In genomic region chr13:75705395-75705794, GRCh38 we compare ENCODE assay signal across 10 cellular contexts.
DNase-seq lines count a peak whose midpoint lies in the region; ATAC-seq and TF ChIP-seq lines count a peak whose summit lies in the region.
"Had no signal": no experiment of that assay in that cellular context is flagged by ENCODE, and none has a peak within 500 bp of the region (broad histone marks: within the 10 kb centered on the region; RNA-seq: fewer than 3 reads in every experiment).

No MANE protein-coding gene starts in this region.

- TF ChIP-seq CTCF in BJ (IDR thresholded peaks at IDR 0.05; ENCODE audit: insufficient read depth, low read depth, low read length) (no peak), cardiac fibroblast (IDR thresholded peaks at IDR 0.05; ENCODE audit: low read depth, low read length) (no peak)

- no peaks in the 10 kb centered on the region for H3K9me3 ChIP-seq in mucosa of rectum (ENCODE audit: control insufficient read depth in 2 of 2, low read length in 2 of 2)

- H3K27ac ChIP-seq in mucosa of rectum (ENCODE audit: low read depth in 2 of 2, low read length in 2 of 2): peak overlapping the region; percentile 66 to 86
- H3K27ac ChIP-seq: WERI-Rb-1 had no signal

- POLR2A ChIA-PET in BJ (lab: Charles Lee): no interaction called here

- H3K36me3 ChIP-seq in BJ (ENCODE audit: control insufficient read depth, insufficient read depth, low read length): peaks cover 1% of the 10 kb centered on the region
- H3K36me3 ChIP-seq in mucosa of rectum (ENCODE audit: control insufficient read depth in 2 of 2, insufficient read depth in 2 of 2, low read length in 2 of 2): no peaks in the 10 kb centered on the region
- H3K36me3 ChIP-seq: WERI-Rb-1 had no signal

- peaks cover 0 to 9% of the 10 kb centered on the region in 2 donors for H3K4me1 ChIP-seq in mucosa of rectum (ENCODE audit: control insufficient read depth in 2 of 2, insufficient read depth in 2 of 2, low read length in 2 of 2)

- DNase-seq in BJ (ENCODE audit: low read depth) (peak; percentile 44), LHCN-M2 (ENCODE audit: low read depth) (peak; percentile 85), cardiac fibroblast (ENCODE audit: low read depth in 2 of 2) (peak; percentile 65 to 88), DMS153 treated with DMSO at 0.1 percent for 48 hours (lab: John Stamatoyannopoulos, UW; ENCODE audit: unreplicated experiment) (no peak), HuH-7 (ENCODE audit: low spot score) (no peak), T1000 (lab: John Stamatoyannopoulos, UW) (no peak)
- DNase-seq: DND-41, WERI-Rb-1 had no signal

- H3K4me3 ChIP-seq in BJ (ENCODE audit: low read depth, low read length) (no peak overlapping the region), cardiac fibroblast (replicated peaks in 1 of 2; ENCODE audit: low read depth in 2 of 2, low read length in 2 of 2) (no peak overlapping the region), mucosa of rectum (ENCODE audit: low read length in 2 of 2) (peak overlapping the region in 1 of 2 donors; percentile 34)

- CTCF ChIA-PET in BJ (lab: Yijun Ruan, JAX): interaction anchor here (4.4 kb wide), 1 partner anchor 10 kb away, joined by 23 read pairs; no protein-coding TSS in a partner anchor

- no peak for ATAC-seq in HG03457 (IDR thresholded peaks at IDR 0.05; ENCODE audit: unreplicated experiment)

- H3K9ac ChIP-seq in mucosa of rectum (ENCODE audit: low read depth in 1 of 2, low read length in 2 of 2): peak overlapping the region in 1 of 2 donors; percentile 43

- no peaks in the 10 kb centered on the region for H3K27me3 ChIP-seq in BJ (ENCODE audit: control insufficient read depth, insufficient read depth, low read length)
- no peaks in the 10 kb centered on the region for H3K27me3 ChIP-seq in mucosa of rectum (ENCODE audit: control insufficient read depth in 2 of 2, insufficient read depth in 2 of 2, low read length in 2 of 2)

Comparison
In these comparisons a context has a peak if more than half of its experiments do, and no peak if none do; other contexts are left out.
1. DNase-seq: peak in BJ (single experiment), LHCN-M2 (single experiment) and cardiac fibroblast (2 of 2); none in DMS153 treated with DMSO at 0.1 percent for 48 hours (single experiment), HuH-7 (single experiment) and T1000 (single experiment).